1 cellular context compared by ENCODE assay signal in genomic region chr19:13152854-13153626, GRCh38.
TF ChIP-seq lines count a peak whose summit lies in the region.

No MANE protein-coding gene starts in this region.

TF ChIP-seq in HepG2, 621 proteins besides CTCF, POLR2A, EP300 and RAD21 (continued from another document):
- TF ChIP-seq ELK4 (CRISPR knock-in tag; IDR thresholded peaks at IDR 0.05; ENCODE audit: borderline replicate concordance) (no peak), ZNF891 (CRISPR knock-in tag; IDR thresholded peaks at IDR 0.05) (no peak), ZNF570 (CRISPR knock-in tag; IDR thresholded peaks at IDR 0.05; ENCODE audit: borderline replicate concordance) (no peak), ZNF781 (CRISPR knock-in tag; IDR thresholded peaks at IDR 0.05; ENCODE audit: borderline replicate concordance, not compliant biosample characterization) (no peak), CENPX (CRISPR knock-in tag; IDR thresholded peaks at IDR 0.05) (no peak), ZNF639 (CRISPR knock-in tag; conservative IDR thresholded peaks at IDR 0.05) (peak; percentile 51; the same call in 1 of the 2 replicates), RAD51 (IDR thresholded peaks at IDR 0.05; ENCODE audit: borderline replicate concordance) (no peak), NR2F6 (IDR thresholded peaks at IDR 0.05) (no peak; the same call in 1 of the 2 replicates), NR2F6 (CRISPR knock-in tag; IDR thresholded peaks at IDR 0.05) (no peak), FLYWCH1 (CRISPR knock-in tag; IDR thresholded peaks at IDR 0.05) (no peak), ZKSCAN1 (IDR thresholded peaks at IDR 0.05; ENCODE audit: low read length) (no peak), ZNF101 (CRISPR knock-in tag; IDR thresholded peaks at IDR 0.05; ENCODE audit: borderline replicate concordance, low read depth) (no peak), ZFP37 (CRISPR knock-in tag; IDR thresholded peaks at IDR 0.05; ENCODE audit: borderline replicate concordance) (peak; percentile 90; the same call in 1 of the 2 replicates), USF2 (IDR thresholded peaks at IDR 0.05; ENCODE audit: low read depth, low read length) (no peak), USF2 (CRISPR knock-in tag; IDR thresholded peaks at IDR 0.05; ENCODE audit: borderline replicate concordance) (no peak), TRAFD1 (CRISPR knock-in tag; IDR thresholded peaks at IDR 0.05; ENCODE audit: borderline replicate concordance) (no peak), ZNF790 (CRISPR knock-in tag; IDR thresholded peaks at IDR 0.05; ENCODE audit: borderline replicate concordance) (0 out of 2 replicates have a peak, but pooled peaks have one; percentile 56), ZNF12 (CRISPR knock-in tag; IDR thresholded peaks at IDR 0.05) (no peak), ZNF737 (CRISPR knock-in tag; IDR thresholded peaks at IDR 0.05; ENCODE audit: borderline replicate concordance) (no peak), MAFG (CRISPR knock-in tag; IDR thresholded peaks at IDR 0.05) (no peak), MAZ (IDR thresholded peaks at IDR 0.05; ENCODE audit: borderline replicate concordance, low read depth, low read length) (peak; percentile 84), MAZ (CRISPR knock-in tag; IDR thresholded peaks at IDR 0.05; ENCODE audit: low read depth) (peak; percentile 56), DMAP1 (CRISPR knock-in tag; IDR thresholded peaks at IDR 0.05) (no peak), ZNF512 (CRISPR knock-in tag; IDR thresholded peaks at IDR 0.05) (no peak), ZNF552 (CRISPR knock-in tag; IDR thresholded peaks at IDR 0.05; ENCODE audit: borderline replicate concordance) (no peak), ZBTB14 (CRISPR knock-in tag; IDR thresholded peaks at IDR 0.05) (no peak), ZNF513 (CRISPR knock-in tag; conservative IDR thresholded peaks at IDR 0.05) (no peak), MYC (CRISPR knock-in tag; IDR thresholded peaks at IDR 0.05; ENCODE audit: borderline replicate concordance) (no peak), MYNN (CRISPR knock-in tag; IDR thresholded peaks at IDR 0.05; ENCODE audit: low read depth) (no peak), ZNF660 (CRISPR knock-in tag; IDR thresholded peaks at IDR 0.05; ENCODE audit: borderline replicate concordance, low read depth) (no peak), RNF2 (conservative IDR thresholded peaks at IDR 0.05; ENCODE audit: low read depth) (no peak), U2AF2 (IDR thresholded peaks at IDR 0.05; ENCODE audit: low read depth, low read length) (no peak), ZNF382 (CRISPR knock-in tag; IDR thresholded peaks at IDR 0.05; ENCODE audit: borderline replicate concordance) (no peak), ZNF10 (CRISPR knock-in tag; IDR thresholded peaks at IDR 0.05; ENCODE audit: borderline replicate concordance, low read depth) (no peak), ZBTB40 (IDR thresholded peaks at IDR 0.05) (no peak), ZBTB40 (CRISPR knock-in tag; IDR thresholded peaks at IDR 0.05) (no peak), KLF9 (CRISPR knock-in tag; IDR thresholded peaks at IDR 0.05; ENCODE audit: low read depth) (0 out of 2 replicates have a peak, but pooled peaks have one; percentile 49), HDAC2 (CRISPR knock-in tag; IDR thresholded peaks at IDR 0.05) (no peak), TGIF2 (CRISPR knock-in tag; IDR thresholded peaks at IDR 0.05) (peak; percentile 81)
